18 cellular contexts compared by ENCODE assay signal in the genomic region with DNA sequence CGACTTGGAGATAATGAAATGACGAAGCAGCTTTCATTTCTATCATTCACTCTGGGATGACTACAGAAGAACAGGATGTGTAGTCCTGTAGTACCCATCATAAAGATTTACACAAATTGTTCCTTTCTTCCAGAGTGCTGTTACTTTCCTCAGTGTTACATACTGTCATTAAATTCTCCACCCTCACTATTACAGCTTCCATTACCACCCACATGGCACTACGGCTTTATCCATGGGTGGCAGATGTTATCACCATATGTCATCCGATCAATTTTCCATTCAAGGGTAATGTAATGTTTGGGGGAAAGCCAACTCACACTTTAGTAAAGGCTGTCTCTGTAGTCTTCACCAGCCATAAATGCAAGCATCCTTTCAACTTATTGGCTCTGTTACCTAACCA.
A peak's percentile ranks its signal among the peaks of the same experiment; 100 is the strongest.
DNase-seq lines count a peak whose midpoint lies in the region.
"Had no signal": no experiment of that assay in that cellular context is flagged by ENCODE, and none has a peak within 500 bp of the region (broad histone marks: within the 10 kb centered on the region; RNA-seq: fewer than 3 reads in every experiment).

No MANE protein-coding gene starts in this region.

- DNase-seq in Ammon's horn (ENCODE audit: low spot score) = peak; percentile 56
- DNase-seq in NCI-H1105 treated with DMSO at 0.1 percent for 48 hours (lab: John Stamatoyannopoulos, UW) = peak; percentile 92
- DNase-seq in NCI-H2227 (lab: John Stamatoyannopoulos, UW; ENCODE audit: unreplicated experiment) = peak; percentile 89
- DNase-seq in SK-N-MC (ENCODE audit: low read depth, low spot score) = no peak
- DNase-seq in dedifferentiated amniotic fluid mesenchymal stem cell (ENCODE audit: extremely low spot score) = no peak
- no peak for DNase-seq in 8988T
- DNase-seq in T-helper 2 cell treated with Interferon-gamma antibody and Interleukin-4, amounts not matched to agents 5 μg/mL and 100 μg/mL, for 36 hours (ENCODE audit: low spot score) = no peak
- DNase-seq in SIG-M5 (lab: John Stamatoyannopoulos, UW) = no peak
- DNase-seq: EL; left ventricle myocardium inferior; NCI-H2029 treated with DMSO at 0.1 percent for 48 hours; stimulated activated CD4-positive, alpha-beta T cell treated with anti-CD3 and anti-CD28 coated beads, Interleukin-2, amount 100 ng/mL, for 24 hours; uterus had no signal

- no peak overlapping the region for H3K9ac ChIP-seq in SK-N-MC (ENCODE audit: insufficient read length)

- no peaks in the 10 kb centered on the region for H3K36me3 ChIP-seq in SK-N-MC (ENCODE audit: insufficient read depth, low read length)
- H3K36me3 ChIP-seq: left ventricle myocardium inferior, SJSA1, uterus had no signal

- 0 out of 2 replicates have a peak, but pooled peaks cover 4% of the 10 kb centered on the region for H3K9me3 ChIP-seq in SK-N-MC (ENCODE audit: low read depth, low read length)
- H3K9me3 ChIP-seq: A549, SJSA1, uterus had no signal

- H3K27me3 Mint-ChIP-seq in T-helper 2 cell treated with Interferon-gamma antibody and Interleukin-4, amounts not matched to agents 5 μg/mL and 100 μg/mL, for 36 hours (ENCODE audit: low read depth) = no peaks in the 10 kb centered on the region
- H3K27me3 Mint-ChIP-seq: dendritic cell treated with granulocyte-macrophage colony-stimulating factor and Interleukin-4, amounts not matched to agents 40 ng/mL and 50 ng/mL, for 4 days had no signal

- no peaks in the 10 kb centered on the region for H3K36me3 Mint-ChIP-seq in T-helper 2 cell treated with Interferon-gamma antibody and Interleukin-4, amounts not matched to agents 5 μg/mL and 100 μg/mL, for 36 hours (ENCODE audit: low read depth)
- H3K36me3 Mint-ChIP-seq: activated naive CD4-positive, alpha-beta T cell treated with anti-CD3 and anti-CD28 coated beads, Interleukin-2, amount 50 U/mL, for 24 hours had no signal

- H3K9me3 Mint-ChIP-seq in T-helper 2 cell treated with Interferon-gamma antibody and Interleukin-4, amounts not matched to agents 5 μg/mL and 100 μg/mL, for 36 hours = no peaks in the 10 kb centered on the region
- H3K9me3 Mint-ChIP-seq: activated naive CD4-positive, alpha-beta T cell treated with anti-CD3 and anti-CD28 coated beads, Interleukin-2, amount 50 U/mL, for 24 hours; dendritic cell treated with granulocyte-macrophage colony-stimulating factor and Interleukin-4, amounts not matched to agents 40 ng/mL and 50 ng/mL, for 4 days had no signal

- no peaks in the 10 kb centered on the region for H3K4me1 Mint-ChIP-seq in T-helper 2 cell treated with Interferon-gamma antibody and Interleukin-4, amounts not matched to agents 5 μg/mL and 100 μg/mL, for 36 hours (ENCODE audit: low read depth)
- H3K4me1 Mint-ChIP-seq: activated naive CD4-positive, alpha-beta T cell treated with anti-CD3 and anti-CD28 coated beads, Interleukin-2, amount 50 U/mL, for 24 hours had no signal

- peak overlapping the region; percentile 59 for H3K27ac ChIP-seq in SK-N-MC
- H3K27ac ChIP-seq: A549, epithelial cell of prostate, left ventricle myocardium inferior, SJSA1, uterus had no signal

- H3K4me3 Mint-ChIP-seq in T-helper 2 cell treated with Interferon-gamma antibody and Interleukin-4, amounts not matched to agents 5 μg/mL and 100 μg/mL, for 36 hours = no peak overlapping the region
- H3K4me3 Mint-ChIP-seq: activated naive CD4-positive, alpha-beta T cell treated with anti-CD3 and anti-CD28 coated beads, Interleukin-2, amount 50 U/mL, for 24 hours; dendritic cell treated with granulocyte-macrophage colony-stimulating factor and Interleukin-4, amounts not matched to agents 40 ng/mL and 50 ng/mL, for 4 days had no signal

- H3K27ac Mint-ChIP-seq in T-helper 2 cell treated with Interferon-gamma antibody and Interleukin-4, amounts not matched to agents 5 μg/mL and 100 μg/mL, for 36 hours = no peak overlapping the region
- H3K27ac Mint-ChIP-seq: activated naive CD4-positive, alpha-beta T cell treated with anti-CD3 and anti-CD28 coated beads, Interleukin-2, amount 50 U/mL, for 24 hours; dendritic cell treated with granulocyte-macrophage colony-stimulating factor and Interleukin-4, amounts not matched to agents 40 ng/mL and 50 ng/mL, for 4 days had no signal

- peak overlapping the region; percentile 59 for H3K4me3 ChIP-seq in SK-N-MC
- H3K4me3 ChIP-seq: A549, left ventricle myocardium inferior, SJSA1, uterus had no signal

Comparison
In these comparisons a context has a peak if more than half of its experiments do, and no peak if none do; other contexts are left out.
1. DNase-seq: peak in Ammon's horn (single experiment), NCI-H1105 treated with DMSO at 0.1 percent for 48 hours (single experiment) and NCI-H2227 (single experiment); none in SK-N-MC (single experiment), dedifferentiated amniotic fluid mesenchymal stem cell (single experiment), 8988T (single experiment), T-helper 2 cell treated with Interferon-gamma antibody and Interleukin-4, amounts not matched to agents 5 μg/mL and 100 μg/mL, for 36 hours (single experiment) and SIG-M5 (single experiment).